In genomic region chr11:117861151-117862018, GRCh38 we compare ENCODE assay signal across 8 cellular contexts. TPM values are rescaled to one million over a fixed set of nuclear protein-coding genes. Genes with fewer than 3 reads are reported as not detected.
DNase-seq lines count a peak whose midpoint lies in the region; ATAC-seq and TF ChIP-seq lines count a peak whose summit lies in the region.

No MANE protein-coding gene starts in this region.

- H3K4me3 ChIP-seq in GM23338: no peak overlapping the region
- peak overlapping the region in 4 of 59 donors; percentile 1 to 14 (median 6) for H3K4me3 ChIP-seq in dorsolateral prefrontal cortex

- H3K4me3 Mint-ChIP-seq in GM23338: peak overlapping the region; percentile 15; the same call in 1 of the 3 replicates
- no peak overlapping the region for H3K4me3 Mint-ChIP-seq in neural crest cell

- intact Hi-C loops in dorsolateral prefrontal cortex (cut with DNase I): no loop called here

- H4K20me1 ChIP-seq in GM23338 (replicated peaks; ENCODE audit: insufficient read depth): peaks cover 9% of the 10 kb centered on the region

- H3K27ac ChIP-seq in GM23338 (ENCODE audit: low read depth): peak overlapping the region; percentile 45; the same call in 1 of the 2 replicates
- peak overlapping the region in 52 of 59 donors; percentile 15 to 89 (median 62) for H3K27ac ChIP-seq in dorsolateral prefrontal cortex

- H3K9me3 Mint-ChIP-seq in GM23338: no peaks in the 10 kb centered on the region; the same call in 2 of the 3 replicates
- no peaks in the 10 kb centered on the region for H3K9me3 Mint-ChIP-seq in neural crest cell

- peaks cover 28% of the 10 kb centered on the region for H3K79me2 ChIP-seq in GM23338 (replicated peaks; ENCODE audit: insufficient read depth)

- no peaks in the 10 kb centered on the region for H3K27me3 ChIP-seq in GM23338 (ENCODE audit: insufficient read depth)
- H3K27me3 ChIP-seq in dorsolateral prefrontal cortex: peaks cover 0 to 19% (median 0%) of the 10 kb centered on the region in 45 donors

- no peak for TF ChIP-seq CTCF in GM23338 (conservative IDR thresholded peaks at IDR 0.05; ENCODE audit: low read depth in 2 of 2)
- no peak for TF ChIP-seq CTCF in dorsolateral prefrontal cortex (IDR thresholded peaks at IDR 0.05 in 54 of 56, conservative IDR thresholded peaks at IDR 0.05 in 2 of 56; ENCODE audit: low read depth in 1 of 56, partially characterized antibody in 56 of 56)
- no peak for TF ChIP-seq CTCF in neural crest cell (conservative IDR thresholded peaks at IDR 0.05)

- no peaks in the 10 kb centered on the region for H3K36me3 ChIP-seq in GM23338 (ENCODE audit: insufficient read depth)

- H3K4me1 Mint-ChIP-seq in GM23338: peaks cover 26% of the 10 kb centered on the region
- peaks cover 24% of the 10 kb centered on the region for H3K4me1 Mint-ChIP-seq in neural crest cell

- H3K27ac Mint-ChIP-seq in GM23338: no peak overlapping the region
- peak overlapping the region; percentile 86 for H3K27ac Mint-ChIP-seq in neural crest cell (ENCODE audit: unreplicated experiment)

- H3K27me3 Mint-ChIP-seq in GM23338 (ENCODE audit: insufficient read depth, low read depth, poor library complexity) (peaks cover 3% of the 10 kb centered on the region), neural crest cell (ENCODE audit: low read depth) (no peaks in the 10 kb centered on the region)

- no peak overlapping the region for H2AFZ ChIP-seq in GM23338

- H3K36me3 Mint-ChIP-seq in GM23338 (ENCODE audit: low read depth) (no peaks in the 10 kb centered on the region), neural crest cell (ENCODE audit: low read depth) (peaks cover 3% of the 10 kb centered on the region)

- H3K4me1 ChIP-seq in GM23338 (ENCODE audit: insufficient read depth): peaks cover 18% of the 10 kb centered on the region

- no peaks in the 10 kb centered on the region for H3K9me2 ChIP-seq in GM23338 (ENCODE audit: insufficient read depth)

- no peaks in the 10 kb centered on the region for H3F3A ChIP-seq in GM23338 (replicated peaks; ENCODE audit: low read depth)

- peak; percentile 96 for DNase-seq in GM23338 (ENCODE audit: low spot score)
- peak; percentile 88 for DNase-seq in NCI-H345 treated with DMSO at 0.1 percent for 48 hours (lab: John Stamatoyannopoulos, UW; ENCODE audit: unreplicated experiment)
- peak in 3 of 10 donors; percentile 40 to 77 (median 60) for DNase-seq in dorsolateral prefrontal cortex
- peak; percentile 31 for DNase-seq in neural crest cell (ENCODE audit: low read depth, low spot score)
- DNase-seq in dermis blood vessel endothelial cell: no peak
- DNase-seq in kidney glomerular epithelial cell (lab: John Stamatoyannopoulos, UW): no peak
- no peak for DNase-seq in putamen (ENCODE audit: low spot score)

- ATAC-seq in GM23338 (peak; percentile 100), GM19351 (IDR thresholded peaks at IDR 0.05; ENCODE audit: unreplicated experiment) (no peak)

- peak overlapping the region; percentile 64 for H3K4me2 ChIP-seq in GM23338

TF ChIP-seq in GM23338, 12 proteins besides CTCF, POLR2A, EP300 and RAD21 (continues in another document):
- TF ChIP-seq STAT1 (IDR thresholded peaks at IDR 0.05; ENCODE audit: unreplicated experiment) (no peak), ZNF462 (CRISPR knock-in tag; IDR thresholded peaks at IDR 0.05) (no peak), CREB1 (CRISPR knock-in tag; IDR thresholded peaks at IDR 0.05; ENCODE audit: low read depth) (no peak), ZNF114 (CRISPR knock-in tag; IDR thresholded peaks at IDR 0.05) (no peak), JUNB (IDR thresholded peaks at IDR 0.05; ENCODE audit: unreplicated experiment) (no peak), EZH2 (IDR thresholded peaks at IDR 0.05; ENCODE audit: low read depth, unreplicated experiment) (no peak), ZNF331 (CRISPR knock-in tag; IDR thresholded peaks at IDR 0.05; ENCODE audit: low read depth) (no peak), NANOG (IDR thresholded peaks at IDR 0.05; ENCODE audit: borderline replicate concordance) (no peak)

RNA-seq across cellular contexts. Expression of gene FXYD6, which starts 15.1 kb away (rescaled TPM):
- total RNA-seq in GM23338 (2014; rRNA removed; shearing (Covaris generic)): 25.6 and 30.7 TPM in 2 replicates
- 21.8 and 26.2 TPM in 2 replicates for polyA plus RNA-seq in GM23338 (2016; fragmentation: Nextera tagmentation; extraction: Ambion mirVana)
- total RNA-seq in dorsolateral prefrontal cortex (100 to 1,000 TPM; 188 to 567 (median 374) TPM), neural crest cell (113 TPM in 2 replicates), dermis blood vessel endothelial cell (1.1 and 1.7 TPM in 2 replicates)

RNA-seq across cellular contexts. Expression of gene FXYD2, which starts 36.8 kb away (rescaled TPM):
- 0.12 and 0.59 TPM in 2 replicates for total RNA-seq in GM23338 (2014; rRNA removed; shearing (Covaris generic))
- polyA plus RNA-seq in GM23338 (2016; fragmentation: Nextera tagmentation; extraction: Ambion mirVana): 0.12 and 1.4 TPM in 2 replicates
- total RNA-seq in dorsolateral prefrontal cortex (10 to 100 TPM in 5 of 120 experiments, 1 to 10 TPM in 115; 1.5 to 14.9 (median 4.6) TPM), neural crest cell (0.18 and 0.26 TPM in 2 replicates), dermis blood vessel endothelial cell (0.74 and 4.6 TPM in 2 replicates)

Comparison
In these comparisons a context has a peak if more than half of its experiments do, and no peak if none do; other contexts are left out.
1. DNase-seq: peak in GM23338 (single experiment), NCI-H345 treated with DMSO at 0.1 percent for 48 hours (single experiment) and neural crest cell (single experiment); none in dermis blood vessel endothelial cell (single experiment), kidney glomerular epithelial cell (single experiment) and putamen (single experiment).